ENCODE assay signal across 13 cellular contexts in genomic region chr13:35388979-35389378, GRCh38.
A peak's percentile ranks its signal among the peaks of the same experiment; 100 is the strongest.
DNase-seq lines count a peak whose midpoint lies in the region; FAIRE-seq and TF ChIP-seq lines count a peak whose summit lies in the region.
"Had no signal": no experiment of that assay in that cellular context is flagged by ENCODE, and none has a peak within 500 bp of the region (broad histone marks: within the 10 kb centered on the region; RNA-seq: fewer than 3 reads in every experiment).

No MANE protein-coding gene starts in this region.

- no peak overlapping the region for H2BK120ac ChIP-seq in H9 (ENCODE audit: low read depth, low read length, poor library complexity, severe bottlenecking)

- no peak overlapping the region for H3K4ac ChIP-seq in H9 (ENCODE audit: low read depth, low read length)

- H3K79me1 ChIP-seq in H9 (ENCODE audit: insufficient read depth, low read depth, low read length, poor library complexity, severe bottlenecking): no peaks in the 10 kb centered on the region

- H3K4me1 Mint-ChIP-seq in H9: peaks cover 5 to 8% of the 10 kb centered on the region in 2 experiments
- H3K4me1 Mint-ChIP-seq: CD8-positive, alpha-beta memory T cell; IgD-negative memory B cell had no signal

- no peaks in the 10 kb centered on the region for H4K20me1 ChIP-seq in H9 (ENCODE audit: control insufficient read depth, insufficient read depth, insufficient read length)

- DNase-seq in H9 (no peak), SK-MEL-5 (ENCODE audit: low read depth, low spot score) (peak; percentile 32), fibroblast of pulmonary artery (ENCODE audit: low read depth) (peak; percentile 62), retina (peak; percentile 26), germinal center (ENCODE audit: low spot score) (no peak), esophagus squamous epithelium (lab: John Stamatoyannopoulos, UW) (no peak), NCI-H1436 (lab: John Stamatoyannopoulos, UW) (no peak), RCC 7860 (ENCODE audit: low spot score) (no peak)
- DNase-seq: CD8-positive, alpha-beta memory T cell; NCI-H2029 treated with DMSO at 0.1 percent for 48 hours; stimulated activated CD4-positive, alpha-beta T cell treated with anti-CD3 and anti-CD28 coated beads, Interleukin-15, amount 100 ng/mL, for 24 hours; T-helper 9 cell had no signal

- H2AK5ac ChIP-seq in H9 (ENCODE audit: insufficient read length, low read length): no peak overlapping the region

- no peak overlapping the region for H3K4me3 Mint-ChIP-seq in H9
- H3K4me3 Mint-ChIP-seq: CD8-positive, alpha-beta memory T cell; IgD-negative memory B cell had no signal

- intact Hi-C loops in esophagus squamous epithelium (cut with DNase I): no loop called here

- no peak overlapping the region for H2AFZ ChIP-seq in H9 (ENCODE audit: low read length)

- H3K27me3 ChIP-seq in H9 (ENCODE audit: insufficient read depth, low read length) (no peaks in the 10 kb centered on the region), esophagus squamous epithelium (no peaks in the 10 kb centered on the region)

- H3K27ac ChIP-seq in H9 (ENCODE audit: insufficient read length, low read depth, low read length) (no peak overlapping the region), esophagus squamous epithelium (no peak overlapping the region)

- H2BK5ac ChIP-seq in H9 (ENCODE audit: insufficient read length, low read length): no peak overlapping the region

- H3K27me3 Mint-ChIP-seq in H9 (ENCODE audit: low read depth): no peaks in the 10 kb centered on the region
- H3K27me3 Mint-ChIP-seq: CD8-positive, alpha-beta memory T cell; IgD-negative memory B cell had no signal

- no peaks in the 10 kb centered on the region for H3K23me2 ChIP-seq in H9 (ENCODE audit: insufficient read length, low read depth, low read length, poor library complexity, severe bottlenecking)

- no CpG with 5 or more reads among the region's 4 CpGs for WGBS in H9 (ENCODE audit: extremely low coverage, insufficient read length, low lambda C conversion rate)
- WGBS in esophagus squamous epithelium, 2 donors: 39 to 54% methylated on average over 4 of the region's 4 CpGs

- no peak overlapping the region for H3K56ac ChIP-seq in H9 (ENCODE audit: insufficient read length, low read depth, low read length)

- no peak overlapping the region for H3K14ac ChIP-seq in H9 (ENCODE audit: insufficient read depth, low read length)

- no peaks in the 10 kb centered on the region for H3K36me3 Mint-ChIP-seq in H9 (ENCODE audit: insufficient read depth in 1 of 3, low read depth in 3 of 3)

- no peak overlapping the region for H3T11ph ChIP-seq in H9 (ENCODE audit: low read length)

- no peaks in the 10 kb centered on the region for H3K9me3 ChIP-seq in H9 (ENCODE audit: control insufficient read depth, low read depth, low read length)
- no peaks in the 10 kb centered on the region for H3K9me3 ChIP-seq in esophagus squamous epithelium

- H2BK15ac ChIP-seq in H9 (ENCODE audit: low read depth, low read length): no peak overlapping the region

- no peaks in the 10 kb centered on the region for H3K9me3 Mint-ChIP-seq in H9
- H3K9me3 Mint-ChIP-seq: IgD-negative memory B cell had no signal

- H3K27ac Mint-ChIP-seq in H9: peak overlapping the region in 2 of 3 experiments; percentile 19 to 83; a peak in 3 of 7 replicates
- H3K27ac Mint-ChIP-seq: CD8-positive, alpha-beta memory T cell; IgD-negative memory B cell had no signal

- H3K18ac ChIP-seq in H9 (ENCODE audit: insufficient read length, low read depth, low read length): no peak overlapping the region

- no peak overlapping the region for H3K9ac ChIP-seq in H9 (ENCODE audit: extremely low read depth, insufficient read length, low read length)

- no peak overlapping the region for H3K4me2 ChIP-seq in H9 (ENCODE audit: insufficient read depth, insufficient read length, low read length)

- no peak overlapping the region for H2BK12ac ChIP-seq in H9 (ENCODE audit: insufficient read length, low read depth, low read length)

- H3K4me3 ChIP-seq in fibroblast of pulmonary artery (replicated peaks; ENCODE audit: low read depth, low read length): peak overlapping the region; percentile 4
- H3K4me3 ChIP-seq in esophagus squamous epithelium: no peak overlapping the region

- H4K5ac ChIP-seq in H9 (ENCODE audit: insufficient read length, low read depth, low read length): no peak overlapping the region

- H3K4me1 ChIP-seq in H9 (ENCODE audit: insufficient read depth, low read length) (no peaks in the 10 kb centered on the region), esophagus squamous epithelium (no peaks in the 10 kb centered on the region)

- no peak overlapping the region for H3K23ac ChIP-seq in H9 (ENCODE audit: insufficient read length, low read depth, low read length)

- no peaks in the 10 kb centered on the region for H3K79me2 ChIP-seq in H9 (ENCODE audit: insufficient read depth, low read length)

- no peak for FAIRE-seq in RCC 7860 (lab: Jason Lieb, UNC)

- TF ChIP-seq POLR2A in esophagus squamous epithelium (IDR thresholded peaks at IDR 0.05): no peak

- H4K8ac ChIP-seq in H9 (replicated peaks; ENCODE audit: insufficient read length, low read depth, low read length): no peak overlapping the region

- in situ Hi-C loops in SK-MEL-5 (cut with HindIII; ENCODE audit: low pct_unique_long_range_greater_than_20kb, low sequenced_read_pairs): no loop called here

- H3K36me3 ChIP-seq in esophagus squamous epithelium: no peaks in the 10 kb centered on the region

- H2BK20ac ChIP-seq in H9 (ENCODE audit: low read depth, low read length, poor library complexity, severe bottlenecking): no peak overlapping the region

- no peak overlapping the region for H4K91ac ChIP-seq in H9 (ENCODE audit: insufficient read length, low read depth, low read length)

- TF ChIP-seq CTCF in H9 (conservative IDR thresholded peaks at IDR 0.05): no peak
- TF ChIP-seq CTCF in fibroblast of pulmonary artery (IDR thresholded peaks at IDR 0.05; ENCODE audit: low read length, missing control alignments): no peak
- no peak for TF ChIP-seq CTCF in esophagus squamous epithelium (IDR thresholded peaks at IDR 0.05)

Comparison
In these comparisons a context has a peak if more than half of its experiments do, and no peak if none do; other contexts are left out.
1. DNase-seq: peak in SK-MEL-5 (single experiment), fibroblast of pulmonary artery (single experiment) and retina (single experiment); none in H9 (single experiment), germinal center (single experiment), esophagus squamous epithelium (single experiment), NCI-H1436 (single experiment) and RCC 7860 (single experiment).